Comparison of ENCODE assay signal across 25 cellular contexts in the genomic region with DNA sequence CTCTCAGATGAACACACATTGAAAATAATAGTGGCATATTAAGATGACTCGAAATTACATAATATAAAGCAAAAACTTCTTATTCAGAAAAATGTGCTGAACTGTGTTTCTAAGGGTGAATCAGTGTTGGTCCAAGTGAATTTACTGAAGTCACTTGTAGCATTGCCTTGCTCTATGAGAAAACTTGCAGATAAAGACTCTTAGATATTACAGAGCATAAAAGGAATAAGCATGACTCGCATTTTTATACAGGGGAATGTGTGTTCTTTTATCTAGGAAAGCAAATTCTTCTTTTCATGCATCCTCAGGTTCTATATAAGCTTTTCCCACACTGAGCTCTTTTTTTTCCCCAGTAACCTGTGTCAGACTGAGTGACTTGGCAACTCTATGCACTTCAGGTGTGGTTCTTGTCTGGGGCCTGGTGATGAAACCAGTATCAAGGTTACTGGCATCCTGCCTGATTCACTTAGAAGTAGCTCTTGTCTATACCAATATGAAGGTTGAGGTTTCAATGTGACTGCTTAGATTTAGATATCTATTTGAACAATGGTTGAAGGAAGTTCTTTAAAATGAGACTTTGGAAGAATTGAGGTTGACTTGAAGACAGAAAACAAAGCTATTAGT.
DNase-seq lines count a peak whose midpoint lies in the region; ATAC-seq and TF ChIP-seq lines count a peak whose summit lies in the region.
"Had no signal": no experiment of that assay in that cellular context is flagged by ENCODE, and none has a peak within 500 bp of the region (broad histone marks: within the 10 kb centered on the region; RNA-seq: fewer than 3 reads in every experiment).

No MANE protein-coding gene starts in this region.

- H4K20me1 ChIP-seq in MM.1S (ENCODE audit: insufficient read depth, low read length) = no peaks in the 10 kb centered on the region

- no peak overlapping the region for H3K27ac ChIP-seq in MM.1S (ENCODE audit: low read length)
- H3K27ac ChIP-seq: ascending aorta, C4-2B, dorsolateral prefrontal cortex, prostate gland, thoracic aorta had no signal

- H3K4me1 ChIP-seq in MM.1S (ENCODE audit: low read length) = peaks cover 30% of the 10 kb centered on the region
- H3K4me1 ChIP-seq: ascending aorta, prostate gland had no signal

- H3K27me3 ChIP-seq in MM.1S (replicated peaks; ENCODE audit: insufficient read depth, low read length) = no peaks in the 10 kb centered on the region
- H3K27me3 ChIP-seq: ascending aorta, dorsolateral prefrontal cortex had no signal

- peaks cover 10% of the 10 kb centered on the region for H3K4me1 Mint-ChIP-seq in activated naive CD8-positive, alpha-beta T cell treated with anti-CD3 and anti-CD28 coated beads, Interleukin-2, amount 10 ng/mL, durations not matched to agents 7 days and 5 days
- H3K4me1 Mint-ChIP-seq in activated naive CD8-positive, alpha-beta T cell treated with anti-CD3 and anti-CD28 coated beads for 36 hours = peaks cover 16% of the 10 kb centered on the region
- peaks cover 11% of the 10 kb centered on the region for H3K4me1 Mint-ChIP-seq in activated naive CD8-positive, alpha-beta T cell treated with anti-CD3 and anti-CD28 coated beads, Interleukin-2, amount 50 U/mL, for 24 hours
- H3K4me1 Mint-ChIP-seq: central memory CD8-positive, alpha-beta T cell; neural crest cell; stimulated activated naive B cell treated with anti-CD40 and anti-IgM and Interleukin-4, amounts not matched to agents 10 μg/mL and 1 μg/mL and 100 μg/mL, for 72 hours had no signal

- H3K9me3 ChIP-seq in MM.1S (replicated peaks; ENCODE audit: insufficient read depth, low read length) = no peaks in the 10 kb centered on the region
- H3K9me3 ChIP-seq: ascending aorta, prostate gland, thoracic aorta had no signal

- no peak overlapping the region for H3K4me2 ChIP-seq in MM.1S (ENCODE audit: low read depth, low read length)

- TF ChIP-seq CTCF in MM.1S (IDR thresholded peaks at IDR 0.05; ENCODE audit: low read length) = no peak

- no peaks in the 10 kb centered on the region for H3K79me2 ChIP-seq in MM.1S (ENCODE audit: low read length)

- DNase-seq in activated naive CD8-positive, alpha-beta T cell treated with anti-CD3 and anti-CD28 coated beads, Interleukin-2, amount 10 ng/mL, durations not matched to agents 7 days and 5 days = no peak
- no peak for DNase-seq in activated naive CD8-positive, alpha-beta T cell treated with anti-CD3 and anti-CD28 coated beads for 36 hours
- peak; percentile 59 for DNase-seq in MM.1S
- DNase-seq in activated naive CD8-positive, alpha-beta T cell treated with anti-CD3 and anti-CD28 coated beads, Interleukin-2, amount 50 U/mL, for 24 hours = no peak
- peak; percentile 5 for DNase-seq in renal cortical epithelial cell (ENCODE audit: low read depth)
- DNase-seq in NCI-H187 (lab: John Stamatoyannopoulos, UW) = no peak
- DNase-seq: activated CD4-positive, alpha-beta T cell treated with anti-CD3 and anti-CD28 coated beads, Interleukin-2, amount 50 U/mL, for 48 hours; activated naive CD4-positive, alpha-beta T cell treated with Interleukin-2 at 50 U/mL for 16 hours; dorsolateral prefrontal cortex; foreskin melanocyte; Kasumi-1; NCI-H1092; NCI-H2081 treated with DMSO at 0.1 percent for 48 hours; NCI-H510A treated with DMSO at 0.1 percent for 48 hours; stimulated activated naive B cell treated with anti-CD40 and anti-IgM and Interleukin-4, amounts not matched to agents 10 μg/mL and 1 μg/mL and 100 μg/mL, for 72 hours; T-helper 9 cell had no signal

- peak; percentile 52 for ATAC-seq in activated naive CD8-positive, alpha-beta T cell treated with anti-CD3 and anti-CD28 coated beads, Interleukin-2, amount 10 ng/mL, durations not matched to agents 7 days and 5 days (ENCODE audit: low read depth)
- peak; percentile 31 for ATAC-seq in activated naive CD8-positive, alpha-beta T cell treated with anti-CD3 and anti-CD28 coated beads, Interleukin-2, amount 50 U/mL, for 24 hours
- ATAC-seq in GM21367 (IDR thresholded peaks at IDR 0.05; ENCODE audit: unreplicated experiment) = no peak
- no peak for ATAC-seq in GM19023 (IDR thresholded peaks at IDR 0.05; ENCODE audit: unreplicated experiment)
- ATAC-seq: stimulated activated naive B cell treated with anti-CD40 and anti-IgM and Interleukin-4, amounts not matched to agents 10 μg/mL and 1 μg/mL and 100 μg/mL, for 72 hours; WTC11 had no signal

- POLR2A ChIA-PET in activated naive CD8-positive, alpha-beta T cell treated with anti-CD3 and anti-CD28 coated beads, Interleukin-2, amount 10 ng/mL, durations not matched to agents 7 days and 5 days (lab: Charles Lee) = no interaction called here

- H3K36me3 ChIP-seq in MM.1S (replicated peaks; ENCODE audit: insufficient read depth, low read length) = no peaks in the 10 kb centered on the region
- H3K36me3 ChIP-seq: ascending aorta, prostate gland, thoracic aorta had no signal

- no peaks in the 10 kb centered on the region for H3K9me2 ChIP-seq in MM.1S (replicated peaks; ENCODE audit: insufficient read depth, low read length)

- H3K27ac Mint-ChIP-seq in activated naive CD8-positive, alpha-beta T cell treated with anti-CD3 and anti-CD28 coated beads, Interleukin-2, amount 10 ng/mL, durations not matched to agents 7 days and 5 days = no peak overlapping the region
- no peak overlapping the region for H3K27ac Mint-ChIP-seq in activated naive CD8-positive, alpha-beta T cell treated with anti-CD3 and anti-CD28 coated beads for 36 hours
- H3K27ac Mint-ChIP-seq in activated naive CD8-positive, alpha-beta T cell treated with anti-CD3 and anti-CD28 coated beads, Interleukin-2, amount 50 U/mL, for 24 hours = no peak overlapping the region
- H3K27ac Mint-ChIP-seq: stimulated activated naive B cell treated with anti-CD40 and anti-IgM and Interleukin-4, amounts not matched to agents 10 μg/mL and 1 μg/mL and 100 μg/mL, for 72 hours; WTC11 had no signal

- no peak overlapping the region for H2AFZ ChIP-seq in MM.1S (ENCODE audit: low read length)

- H3K4me3 Mint-ChIP-seq in activated naive CD8-positive, alpha-beta T cell treated with anti-CD3 and anti-CD28 coated beads, Interleukin-2, amount 10 ng/mL, durations not matched to agents 7 days and 5 days = no peak overlapping the region
- H3K4me3 Mint-ChIP-seq in activated naive CD8-positive, alpha-beta T cell treated with anti-CD3 and anti-CD28 coated beads for 36 hours = no peak overlapping the region
- no peak overlapping the region for H3K4me3 Mint-ChIP-seq in activated naive CD8-positive, alpha-beta T cell treated with anti-CD3 and anti-CD28 coated beads, Interleukin-2, amount 50 U/mL, for 24 hours
- H3K4me3 Mint-ChIP-seq: central memory CD8-positive, alpha-beta T cell; neural crest cell; stimulated activated naive B cell treated with anti-CD40 and anti-IgM and Interleukin-4, amounts not matched to agents 10 μg/mL and 1 μg/mL and 100 μg/mL, for 72 hours; WTC11 had no signal

- no peak overlapping the region for H3K4me3 ChIP-seq in MM.1S (ENCODE audit: low read length)
- H3K4me3 ChIP-seq: ascending aorta, dorsolateral prefrontal cortex, prostate gland, thoracic aorta had no signal

- H3F3A ChIP-seq in MM.1S (ENCODE audit: insufficient read depth, low read length) = peaks cover 14% of the 10 kb centered on the region

- peaks cover 8% of the 10 kb centered on the region for H3K27me3 Mint-ChIP-seq in activated naive CD8-positive, alpha-beta T cell treated with anti-CD3 and anti-CD28 coated beads, Interleukin-2, amount 10 ng/mL, durations not matched to agents 7 days and 5 days
- peaks cover 13% of the 10 kb centered on the region for H3K27me3 Mint-ChIP-seq in activated naive CD8-positive, alpha-beta T cell treated with anti-CD3 and anti-CD28 coated beads for 36 hours
- peaks cover 7% of the 10 kb centered on the region for H3K27me3 Mint-ChIP-seq in activated naive CD8-positive, alpha-beta T cell treated with anti-CD3 and anti-CD28 coated beads, Interleukin-2, amount 50 U/mL, for 24 hours

- H3K9ac ChIP-seq in MM.1S (ENCODE audit: low read length) = no peak overlapping the region

- no peaks in the 10 kb centered on the region for H3K9me3 Mint-ChIP-seq in activated naive CD8-positive, alpha-beta T cell treated with anti-CD3 and anti-CD28 coated beads, Interleukin-2, amount 10 ng/mL, durations not matched to agents 7 days and 5 days
- H3K9me3 Mint-ChIP-seq in activated naive CD8-positive, alpha-beta T cell treated with anti-CD3 and anti-CD28 coated beads for 36 hours = no peaks in the 10 kb centered on the region
- no peaks in the 10 kb centered on the region for H3K9me3 Mint-ChIP-seq in activated naive CD8-positive, alpha-beta T cell treated with anti-CD3 and anti-CD28 coated beads, Interleukin-2, amount 50 U/mL, for 24 hours
- H3K9me3 Mint-ChIP-seq: central memory CD8-positive, alpha-beta T cell; WTC11 had no signal

- no peaks in the 10 kb centered on the region for H3K36me3 Mint-ChIP-seq in activated naive CD8-positive, alpha-beta T cell treated with anti-CD3 and anti-CD28 coated beads, Interleukin-2, amount 10 ng/mL, durations not matched to agents 7 days and 5 days
- no peaks in the 10 kb centered on the region for H3K36me3 Mint-ChIP-seq in activated naive CD8-positive, alpha-beta T cell treated with anti-CD3 and anti-CD28 coated beads for 36 hours
- no peaks in the 10 kb centered on the region for H3K36me3 Mint-ChIP-seq in activated naive CD8-positive, alpha-beta T cell treated with anti-CD3 and anti-CD28 coated beads, Interleukin-2, amount 50 U/mL, for 24 hours (ENCODE audit: low read depth)
- H3K36me3 Mint-ChIP-seq: stimulated activated naive B cell treated with anti-CD40 and anti-IgM and Interleukin-4, amounts not matched to agents 10 μg/mL and 1 μg/mL and 100 μg/mL, for 72 hours; WTC11 had no signal

Comparison
In these comparisons a context has a peak if more than half of its experiments do, and no peak if none do; other contexts are left out.
1. ATAC-seq: peak in activated naive CD8-positive, alpha-beta T cell treated with anti-CD3 and anti-CD28 coated beads, Interleukin-2, amount 10 ng/mL, durations not matched to agents 7 days and 5 days (single experiment) and activated naive CD8-positive, alpha-beta T cell treated with anti-CD3 and anti-CD28 coated beads, Interleukin-2, amount 50 U/mL, for 24 hours (single experiment); none in GM21367 (single experiment) and GM19023 (single experiment).
2. DNase-seq: peak in MM.1S (single experiment) and renal cortical epithelial cell (single experiment); none in activated naive CD8-positive, alpha-beta T cell treated with anti-CD3 and anti-CD28 coated beads, Interleukin-2, amount 10 ng/mL, durations not matched to agents 7 days and 5 days (single experiment), activated naive CD8-positive, alpha-beta T cell treated with anti-CD3 and anti-CD28 coated beads for 36 hours (single experiment), activated naive CD8-positive, alpha-beta T cell treated with anti-CD3 and anti-CD28 coated beads, Interleukin-2, amount 50 U/mL, for 24 hours (single experiment) and NCI-H187 (0 of 2).